In genomic region chr1:209653915-209654351, GRCh38 we compare ENCODE assay signal across 12 cellular contexts. TPM values are rescaled to one million over a fixed set of nuclear protein-coding genes. Genes with fewer than 3 reads are reported as not detected.
DNase-seq lines count a peak whose midpoint lies in the region; ATAC-seq, FAIRE-seq and TF ChIP-seq lines count a peak whose summit lies in the region.
"Had no signal": no experiment of that assay in that cellular context is flagged by ENCODE, and none has a peak within 500 bp of the region (broad histone marks: within the 10 kb centered on the region; RNA-seq: fewer than 3 reads in every experiment).

No MANE protein-coding gene starts in this region.

- H3K36me3 Mint-ChIP-seq in activated CD4-positive, alpha-beta T cell treated with anti-CD3 and anti-CD28 coated beads for 36 hours (ENCODE audit: low read depth) = no peaks in the 10 kb centered on the region

- WGBS in thyroid gland, 2 donors = 51 to 69% methylated on average over 7 of the region's 7 CpGs
- WGBS in lower leg skin, 2 donors = 66% methylated on average over 7 of the region's 7 CpGs

- H3K27ac ChIP-seq in foreskin keratinocyte = peak overlapping the region; percentile 99
- peak overlapping the region; percentile 58 to 76 (median 62) for H3K27ac ChIP-seq in thyroid gland
- H3K27ac ChIP-seq: tibial artery had no signal

- H3K27me3 ChIP-seq in foreskin keratinocyte = no peaks in the 10 kb centered on the region
- no peaks in the 10 kb centered on the region for H3K27me3 ChIP-seq in thyroid gland

- TF ChIP-seq CTCF in foreskin keratinocyte (conservative IDR thresholded peaks at IDR 0.05) (no peak), thyroid gland (IDR thresholded peaks at IDR 0.05) (no peak), lower leg skin (IDR thresholded peaks at IDR 0.05) (no peak)

- no peaks in the 10 kb centered on the region for H3K9me3 ChIP-seq in thyroid gland
- H3K9me3 ChIP-seq: tibial artery had no signal

- H3K4me3 ChIP-seq in thyroid gland (replicated peaks in 1 of 3) = no peak overlapping the region
- H3K4me3 ChIP-seq in lower leg skin (ENCODE audit: low read depth, poor library complexity, severe bottlenecking) = no peak overlapping the region
- H3K4me3 ChIP-seq: tibial artery had no signal

- H3K9me3 Mint-ChIP-seq in activated CD4-positive, alpha-beta T cell treated with anti-CD3 and anti-CD28 coated beads for 36 hours (ENCODE audit: low read depth) = no peaks in the 10 kb centered on the region

- H3K27me3 Mint-ChIP-seq in activated CD4-positive, alpha-beta T cell treated with anti-CD3 and anti-CD28 coated beads for 36 hours = no peaks in the 10 kb centered on the region

- no peaks in the 10 kb centered on the region for H3K36me3 ChIP-seq in thyroid gland
- H3K36me3 ChIP-seq: tibial artery had no signal

- TF ChIP-seq EP300 in Ishikawa (IDR thresholded peaks at IDR 0.05; ENCODE audit: borderline replicate concordance) = no peak

- intact Hi-C loops in activated CD4-positive, alpha-beta T cell treated with anti-CD3 and anti-CD28 coated beads for 36 hours (cut with DNase I, micrococcal nuclease) = loop anchor here (1.0 to 5.0 kb wide), 3 partner anchors 19 to 98 kb away; no protein-coding TSS in a partner anchor
- intact Hi-C loops in thyroid gland (cut with DNase I) (no loop called here), lower leg skin (cut with DNase I; ENCODE audit: low total_unique reads) (no loop called here)

- no peak overlapping the region for H3K4me3 Mint-ChIP-seq in activated CD4-positive, alpha-beta T cell treated with anti-CD3 and anti-CD28 coated beads for 36 hours

- no peak for TF ChIP-seq RAD21 in Ishikawa (IDR thresholded peaks at IDR 0.05; ENCODE audit: low read depth)

- peaks cover 51% of the 10 kb centered on the region for H3K4me1 Mint-ChIP-seq in activated CD4-positive, alpha-beta T cell treated with anti-CD3 and anti-CD28 coated beads for 36 hours

- TF ChIP-seq POLR2A in thyroid gland (IDR thresholded peaks at IDR 0.05) (no peak), lower leg skin (IDR thresholded peaks at IDR 0.05) (no peak)

- no peak for DNase-seq in activated CD4-positive, alpha-beta T cell treated with anti-CD3 and anti-CD28 coated beads for 36 hours
- DNase-seq in activated CD4-positive, alpha-beta T cell treated with anti-CD3 and anti-CD28 coated beads, Interleukin-2, amount 50 U/mL, for 4 hours = no peak
- DNase-seq in foreskin keratinocyte (peak; percentile 78 to 93), thyroid gland (peak; percentile 65 to 68), SHP77 (lab: John Stamatoyannopoulos, UW) (no peak), lower leg skin (ENCODE audit: low spot score in 2 of 2) (no peak), urothelium cell line (ENCODE audit: low spot score) (no peak)
- DNase-seq: activated CD4-positive, CD25-positive, alpha-beta regulatory T cell treated with anti-CD3 and anti-CD28 coated beads, Interleukin-2, amount 50 U/mL, for 72 hours; tibial artery had no signal

- H3K4me1 ChIP-seq in foreskin keratinocyte (peaks cover 51% of the 10 kb centered on the region), thyroid gland (peaks cover 15 to 44% of the 10 kb centered on the region in 2 donors)

- CTCF ChIA-PET in activated CD4-positive, alpha-beta T cell treated with anti-CD3 and anti-CD28 coated beads for 36 hours (lab: Charles Lee) = interaction anchor here (0.5 to 4.1 kb wide), 8 partner anchors 12 to 101 kb away, joined by 3 to 12 read pairs (median 6); partner anchors contain the start of gene TRAF3IP3

- ATAC-seq in activated CD4-positive, alpha-beta T cell treated with anti-CD3 and anti-CD28 coated beads for 36 hours = no peak
- no peak for ATAC-seq in foreskin keratinocyte

- H3K27ac Mint-ChIP-seq in activated CD4-positive, alpha-beta T cell treated with anti-CD3 and anti-CD28 coated beads for 36 hours = peak overlapping the region; percentile 39

- no peak for FAIRE-seq in urothelium cell line (lab: Jason Lieb, UNC)

- POLR2A ChIA-PET in activated CD4-positive, alpha-beta T cell treated with anti-CD3 and anti-CD28 coated beads for 36 hours (lab: Charles Lee) = no interaction called here

TF ChIP-seq in Ishikawa, 13 proteins besides CTCF, POLR2A, EP300 and RAD21:
- TF ChIP-seq CEBPB (IDR thresholded peaks at IDR 0.05) (peak; percentile 47), NFIC (IDR thresholded peaks at IDR 0.05) (0 out of 2 replicates have a peak, but pooled peaks have one; percentile 15), MAX (IDR thresholded peaks at IDR 0.05) (no peak), REST (IDR thresholded peaks at IDR 0.05; ENCODE audit: low read depth) (no peak), EGR1 (IDR thresholded peaks at IDR 0.05) (no peak), FOXM1 (IDR thresholded peaks at IDR 0.05; ENCODE audit: borderline replicate concordance, low read depth) (no peak)
TF ChIP-seq in Ishikawa: peak in this region for 2.

RNA-seq across cellular contexts. Expression of gene LAMB3, which starts 1.7 kb away (rescaled TPM):
- 1 to 10 TPM; 3.1 to 4.2 TPM for total RNA-seq in activated CD4-positive, alpha-beta T cell treated with anti-CD3 and anti-CD28 coated beads for 36 hours
- total RNA-seq in foreskin keratinocyte (1,286 and 1,603 TPM in 2 replicates), thyroid gland (1 to 10 TPM in 3 of 4 donors, under 1 TPM in 1; 0.56 to 5.6 (median 2.7) TPM), lower leg skin (100 to 1,000 TPM in 3 of 4 donors, 10 to 100 TPM in 1; 70.0 to 181 (median 123) TPM)
- 823 and 1,080 TPM in 2 replicates for polyA plus RNA-seq in foreskin keratinocyte

RNA-seq across cellular contexts. Expression of gene G0S2, which starts 21.3 kb away (rescaled TPM):
- 10 to 100 TPM; 21.9 to 22.8 TPM for total RNA-seq in activated CD4-positive, alpha-beta T cell treated with anti-CD3 and anti-CD28 coated beads for 36 hours
- 19.7 and 24.0 TPM in 2 replicates for total RNA-seq in foreskin keratinocyte
- 22.5 and 29.7 TPM in 2 replicates for polyA plus RNA-seq in foreskin keratinocyte
- 10 to 100 TPM in 2 of 4 donors, 1 to 10 TPM in 2; 6.5 to 43.7 (median 10.7) TPM for total RNA-seq in thyroid gland
- total RNA-seq in lower leg skin = 10 to 100 TPM in 3 of 4 donors, 1 to 10 TPM in 1; 4.9 to 68.7 (median 30.5) TPM
- total RNA-seq: OCI-LY7 had no signal

RNA-seq across cellular contexts. Expression of gene HSD11B1, which starts 50.7 kb away (rescaled TPM):
- 1 to 10 TPM; 4.5 to 5.7 TPM for total RNA-seq in activated CD4-positive, alpha-beta T cell treated with anti-CD3 and anti-CD28 coated beads for 36 hours
- total RNA-seq in foreskin keratinocyte (0.56 and 0.61 TPM in 2 replicates), thyroid gland (10 to 100 TPM in 1 of 4 donors, 1 to 10 TPM in 3; 1.1 to 20.7 (median 2.4) TPM), lower leg skin (100 to 1,000 TPM in 1 of 4 donors, 10 to 100 TPM in 3; 37.1 to 166 (median 55.9) TPM)
- polyA plus RNA-seq in foreskin keratinocyte = 0.29 and 0.54 TPM in 2 replicates
- total RNA-seq: LHCN-M2, OCI-LY7 had no signal

Comparison
In these comparisons a context has a peak if more than half of its experiments do, and no peak if none do; other contexts are left out.
1. DNase-seq: peak in foreskin keratinocyte (2 of 2) and thyroid gland (2 of 2); none in activated CD4-positive, alpha-beta T cell treated with anti-CD3 and anti-CD28 coated beads for 36 hours (single experiment), activated CD4-positive, alpha-beta T cell treated with anti-CD3 and anti-CD28 coated beads, Interleukin-2, amount 50 U/mL, for 4 hours (0 of 2), SHP77 (0 of 2), lower leg skin (0 of 2) and urothelium cell line (single experiment).
2. RNA of gene LAMB3, which starts 1.7 kb away (total RNA-seq): 1,286 to 1,603 TPM in foreskin keratinocyte and 70.0 to 181 TPM in lower leg skin; 3.1 to 4.2 TPM in activated CD4-positive, alpha-beta T cell treated with anti-CD3 and anti-CD28 coated beads for 36 hours and 0.56 to 5.6 TPM in thyroid gland; every median in the first group is over 10 times any median in the second.
3. intact Hi-C loops: an anchor here in activated CD4-positive, alpha-beta T cell treated with anti-CD3 and anti-CD28 coated beads for 36 hours (1.0 to 5.0 kb wide); none called in thyroid gland and lower leg skin.